ENCODE assay signal across 21 cellular contexts in the genomic region with DNA sequence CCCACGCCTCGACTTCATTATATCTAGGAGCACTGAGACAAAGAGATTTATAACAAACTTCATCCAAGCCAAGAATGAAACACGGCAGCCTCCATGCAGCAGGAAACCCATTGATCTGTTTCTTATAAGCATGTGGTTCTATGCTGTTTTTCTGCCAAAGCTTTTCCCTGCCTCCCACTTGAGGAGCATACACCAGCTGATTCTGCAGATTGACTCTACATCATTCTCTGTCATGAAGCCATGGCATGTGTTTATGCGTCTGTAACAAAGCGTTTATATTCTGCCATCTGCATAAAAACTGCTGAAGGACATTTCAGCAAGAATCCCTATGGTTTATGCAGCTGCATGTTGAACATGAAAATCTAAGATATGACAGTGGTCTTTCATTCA.
"Had no signal": no experiment of that assay in that cellular context is flagged by ENCODE, and none has a peak within 500 bp of the region (broad histone marks: within the 10 kb centered on the region; RNA-seq: fewer than 3 reads in every experiment).

No MANE protein-coding gene starts in this region.

- H3K9me3 ChIP-seq: esophagus muscularis mucosa, mucosa of descending colon, spleen had no signal

- DNase-seq: effector memory CD8-positive, alpha-beta T cell; foreskin keratinocyte; kidney glomerular epithelial cell; mammary epithelial cell; mucosa of descending colon; naive thymus-derived CD8-positive, alpha-beta T cell; spleen; stimulated activated CD4-positive, alpha-beta T cell treated with anti-CD3 and anti-CD28 coated beads, Interleukin-15, amount 100 ng/mL, for 24 hours; stimulated activated CD4-positive, alpha-beta T cell treated with anti-CD3 and anti-CD28 coated beads, Interleukin-1b, Interleukin-23, amount 100 ng/mL, for 48 hours; stimulated activated CD4-positive, alpha-beta T cell treated with anti-CD3 and anti-CD28 coated beads, Interleukin-4, amount 100 ng/mL, for 4 hours; stimulated activated naive B cell treated with anti-CD40 and anti-IgM and Interleukin-4, amounts not matched to agents 10 μg/mL and 1 μg/mL and 100 μg/mL, for 72 hours; stimulated activated naive CD8-positive, alpha-beta T cell treated with anti-CD3 and anti-CD28 coated beads, Interleukin-15, amount 100 ng/mL, for 72 hours; substantia nigra; trophoblast cell had no signal

- H3K27ac ChIP-seq: epithelial cell of prostate, esophagus muscularis mucosa, foreskin keratinocyte, hepatocyte, spleen had no signal

- H3K27me3 Mint-ChIP-seq: dendritic cell treated with granulocyte-macrophage colony-stimulating factor and Interleukin-4, amounts not matched to agents 40 ng/mL and 50 ng/mL, for 4 days; effector memory CD8-positive, alpha-beta T cell; stimulated activated naive B cell treated with anti-CD40 and anti-IgM and Interleukin-4, amounts not matched to agents 10 μg/mL and 1 μg/mL and 100 μg/mL, for 72 hours; stimulated activated naive CD8-positive, alpha-beta T cell treated with anti-CD3 and anti-CD28 coated beads, Interleukin-15, amount 100 ng/mL, for 72 hours had no signal

- H3K4me3 Mint-ChIP-seq: dendritic cell treated with granulocyte-macrophage colony-stimulating factor and Interleukin-4, amounts not matched to agents 40 ng/mL and 50 ng/mL, for 4 days; effector memory CD8-positive, alpha-beta T cell; naive thymus-derived CD8-positive, alpha-beta T cell; neural crest cell; stimulated activated naive B cell treated with anti-CD40 and anti-IgM and Interleukin-4, amounts not matched to agents 10 μg/mL and 1 μg/mL and 100 μg/mL, for 72 hours; stimulated activated naive CD8-positive, alpha-beta T cell treated with anti-CD3 and anti-CD28 coated beads, Interleukin-15, amount 100 ng/mL, for 72 hours had no signal

- H3K27ac Mint-ChIP-seq: effector memory CD8-positive, alpha-beta T cell; naive thymus-derived CD8-positive, alpha-beta T cell; stimulated activated naive B cell treated with anti-CD40 and anti-IgM and Interleukin-4, amounts not matched to agents 10 μg/mL and 1 μg/mL and 100 μg/mL, for 72 hours had no signal

- H3K36me3 ChIP-seq: esophagus muscularis mucosa, spleen had no signal

- H2AFZ ChIP-seq: hepatocyte had no signal

- H3K79me2 ChIP-seq: hepatocyte had no signal

- H3K4me1 ChIP-seq: esophagus muscularis mucosa, spleen had no signal

- H3K27me3 ChIP-seq: esophagus muscularis mucosa, foreskin keratinocyte, hepatocyte, spleen had no signal

- H3K4me1 Mint-ChIP-seq: naive thymus-derived CD8-positive, alpha-beta T cell; neural crest cell had no signal

- H3K36me3 Mint-ChIP-seq: naive thymus-derived CD8-positive, alpha-beta T cell; stimulated activated naive B cell treated with anti-CD40 and anti-IgM and Interleukin-4, amounts not matched to agents 10 μg/mL and 1 μg/mL and 100 μg/mL, for 72 hours had no signal

- H3K4me2 ChIP-seq: hepatocyte had no signal

- H3K4me3 ChIP-seq: esophagus muscularis mucosa, hepatocyte, mucosa of descending colon, spleen had no signal

- ATAC-seq: effector memory CD8-positive, alpha-beta T cell; foreskin keratinocyte; left lobe of liver; mucosa of descending colon; naive thymus-derived CD8-positive, alpha-beta T cell; sciatic nerve; stimulated activated naive B cell treated with anti-CD40 and anti-IgM and Interleukin-4, amounts not matched to agents 10 μg/mL and 1 μg/mL and 100 μg/mL, for 72 hours; stimulated activated naive CD8-positive, alpha-beta T cell treated with anti-CD3 and anti-CD28 coated beads, Interleukin-15, amount 100 ng/mL, for 72 hours had no signal
